In genomic region chr11:65858354-65859133, GRCh38 we compare ENCODE assay signal across 1 cellular context.
TF ChIP-seq lines count a peak whose summit lies in the region.

No MANE protein-coding gene starts in this region.

TF ChIP-seq in HCT116, 20 proteins besides CTCF, POLR2A, EP300 and RAD21:
- no peak for TF ChIP-seq ELF1 (IDR thresholded peaks at IDR 0.05; ENCODE audit: borderline replicate concordance, low read depth)
- peak; percentile 62 for TF ChIP-seq TCF7L2 (IDR thresholded peaks at IDR 0.05; ENCODE audit: borderline replicate concordance, extremely low read depth, insufficient read depth, insufficient read length)
TF ChIP-seq in HCT116: peak in this region for 1.
